21 cellular contexts compared by ENCODE assay signal in genomic region chr5:69035665-69036064, GRCh38.
"Had no signal": no experiment of that assay in that cellular context is flagged by ENCODE, and none has a peak within 500 bp of the region (broad histone marks: within the 10 kb centered on the region; RNA-seq: fewer than 3 reads in every experiment).

No MANE protein-coding gene starts in this region.

- DNase-seq: activated CD4-positive, alpha-beta T cell treated with anti-CD3 and anti-CD28 coated beads, Interleukin-2, amount 10 ng/mL, durations not matched to agents 24 days and 14 days; activated CD4-positive, CD25-positive, alpha-beta regulatory T cell; activated CD8-positive, alpha-beta memory T cell treated with anti-CD3 and anti-CD28 coated beads, Interleukin-2, amount 50 U/mL, for 48 hours; activated gamma-delta T cell treated with Interleukin-2 at 50 U/mL for 16 hours; activated T-cell treated with anti-CD3 and anti-CD28 coated beads, Interleukin-2, amount 50 U/mL, for 72 hours; amygdala; body of pancreas; effector memory CD4-positive, alpha-beta T cell; kidney; left ventricle myocardium superior; mesendoderm; occipital lobe; stimulated activated CD4-positive, alpha-beta T cell treated with anti-CD3 and anti-CD28 coated beads, Interleukin-2, amount 100 ng/mL, for 48 hours; stimulated activated naive CD8-positive, alpha-beta T cell treated with anti-CD3 and anti-CD28 coated beads, Interleukin-15, Interleukin-2, amounts not matched to agents 100 U/mL and 50 U/mL, for 24 hours; transverse colon had no signal

- H3K27ac Mint-ChIP-seq: activated CD4-positive, alpha-beta T cell treated with anti-CD3 and anti-CD28 coated beads, Interleukin-2, amount 10 ng/mL, durations not matched to agents 24 days and 14 days; activated naive CD8-positive, alpha-beta T cell; activated T-cell treated with anti-CD3 and anti-CD28 coated beads, Interleukin-2, amount 50 U/mL, for 72 hours; nephron; T-helper 2 cell treated with Interferon-gamma antibody and Interleukin-4, amounts not matched to agents 5 μg/mL and 100 μg/mL, for 36 hours had no signal

- H3K27me3 ChIP-seq: body of pancreas, right atrium auricular region, transverse colon, vagina had no signal

- ATAC-seq: activated T-cell treated with anti-CD3 and anti-CD28 coated beads, Interleukin-2, amount 50 U/mL, for 72 hours; body of pancreas; left ventricle myocardium superior; stimulated activated naive CD8-positive, alpha-beta T cell treated with anti-CD3 and anti-CD28 coated beads, Interleukin-15, Interleukin-2, amounts not matched to agents 100 U/mL and 50 U/mL, for 24 hours had no signal

- H3K9me3 ChIP-seq: body of pancreas, right atrium auricular region, transverse colon, vagina had no signal

- H3K4me1 Mint-ChIP-seq: activated CD4-positive, alpha-beta T cell treated with anti-CD3 and anti-CD28 coated beads, Interleukin-2, amount 10 ng/mL, durations not matched to agents 24 days and 14 days; nephron had no signal

- H3K4me1 ChIP-seq: body of pancreas, right atrium auricular region, transverse colon, vagina had no signal

- H3K27ac ChIP-seq: body of pancreas, right atrium auricular region, transverse colon, vagina had no signal

- H3K4me3 Mint-ChIP-seq: activated CD4-positive, alpha-beta T cell treated with anti-CD3 and anti-CD28 coated beads, Interleukin-2, amount 10 ng/mL, durations not matched to agents 24 days and 14 days; activated naive CD8-positive, alpha-beta T cell; activated T-cell treated with anti-CD3 and anti-CD28 coated beads, Interleukin-2, amount 50 U/mL, for 72 hours; nephron; T-helper 2 cell treated with Interferon-gamma antibody and Interleukin-4, amounts not matched to agents 5 μg/mL and 100 μg/mL, for 36 hours had no signal

- H3K36me3 ChIP-seq: right atrium auricular region, transverse colon, vagina had no signal

- H3K4me3 ChIP-seq: body of pancreas, right atrium auricular region, transverse colon, vagina had no signal

- H3K9me3 Mint-ChIP-seq: activated CD4-positive, alpha-beta T cell treated with anti-CD3 and anti-CD28 coated beads, Interleukin-2, amount 10 ng/mL, durations not matched to agents 24 days and 14 days; activated T-cell treated with anti-CD3 and anti-CD28 coated beads, Interleukin-2, amount 50 U/mL, for 72 hours; nephron; T-helper 2 cell treated with Interferon-gamma antibody and Interleukin-4, amounts not matched to agents 5 μg/mL and 100 μg/mL, for 36 hours had no signal

- H3K27me3 Mint-ChIP-seq: progenitor cell of endocrine pancreas had no signal

- H3K36me3 Mint-ChIP-seq: activated naive CD8-positive, alpha-beta T cell had no signal
